ENCODE assay signal across 1 cellular context in genomic region chr6:170163405-170164170, GRCh38.
TF ChIP-seq lines count a peak whose summit lies in the region.

No MANE protein-coding gene starts in this region.

TF ChIP-seq in HepG2, 621 proteins besides CTCF, POLR2A, EP300 and RAD21 (continued from another document):
- TF ChIP-seq ZNF646 (CRISPR knock-in tag; IDR thresholded peaks at IDR 0.05) = 0 out of 2 replicates have a peak, but pooled peaks have one; percentile 20
- no peak for TF ChIP-seq ZNF253 (CRISPR knock-in tag; IDR thresholded peaks at IDR 0.05; ENCODE audit: borderline replicate concordance)
- TF ChIP-seq MNT (IDR thresholded peaks at IDR 0.05) = peak; percentile 23; the same call in 1 of the 2 replicates
- TF ChIP-seq NFYC (CRISPR knock-in tag; IDR thresholded peaks at IDR 0.05) = no peak
- TF ChIP-seq CENPT (CRISPR knock-in tag; IDR thresholded peaks at IDR 0.05; ENCODE audit: low read depth) = 0 out of 2 replicates have a peak, but pooled peaks have one; percentile 51
